In genomic region chr9:134642385-134643181, GRCh38 we compare ENCODE assay signal across 9 cellular contexts. TPM values are rescaled to one million over a fixed set of nuclear protein-coding genes. Genes with fewer than 3 reads are reported as not detected.
DNase-seq lines count a peak whose midpoint lies in the region; ATAC-seq, FAIRE-seq and TF ChIP-seq lines count a peak whose summit lies in the region.
"Had no signal": no experiment of that assay in that cellular context is flagged by ENCODE, and none has a peak within 500 bp of the region (broad histone marks: within the 10 kb centered on the region; RNA-seq: fewer than 3 reads in every experiment).

No MANE protein-coding gene starts in this region.

- H3K4me3 ChIP-seq in GM23338, result peak overlapping the region; percentile 80
- peak overlapping the region; percentile 74 to 75 for H3K4me3 ChIP-seq in ascending aorta
- H3K4me3 ChIP-seq in iPS-18c (ENCODE audit: insufficient read depth, low read depth, low read length), result peak overlapping the region; percentile 65
- H3K4me3 ChIP-seq in small intestine (ENCODE audit: low read depth in 1 of 2, low read length in 2 of 2), result peak overlapping the region; percentile 16 to 24

- H3K4me2 ChIP-seq in GM23338, result peak overlapping the region; percentile 95

- H2AFZ ChIP-seq in GM23338, result no peak overlapping the region

- H3K36me3 ChIP-seq in GM23338 (ENCODE audit: insufficient read depth) (no peaks in the 10 kb centered on the region), ascending aorta (no peaks in the 10 kb centered on the region), small intestine (ENCODE audit: control insufficient read depth in 2 of 2, insufficient read depth in 2 of 2, low read length in 2 of 2) (no peaks in the 10 kb centered on the region)

- WGBS in small intestine, 3 donors, result 7 to 10% (median 8%) methylated on average over 28 to 37 of the region's 37 CpGs

- peaks cover 36% of the 10 kb centered on the region for H3K4me1 Mint-ChIP-seq in GM23338
- H3K4me1 Mint-ChIP-seq: memory B cell had no signal

- H3K79me2 ChIP-seq in GM23338 (replicated peaks; ENCODE audit: insufficient read depth), result no peaks in the 10 kb centered on the region; the same call in 1 of the 2 replicates

- H3K9me2 ChIP-seq in GM23338 (ENCODE audit: insufficient read depth), result no peaks in the 10 kb centered on the region

- no peaks in the 10 kb centered on the region for H3K9me3 Mint-ChIP-seq in GM23338
- H3K9me3 Mint-ChIP-seq: memory B cell had no signal

- H3K27me3 Mint-ChIP-seq in GM23338 (ENCODE audit: insufficient read depth, low read depth, poor library complexity), result peaks cover 23% of the 10 kb centered on the region

- peak overlapping the region; percentile 36; the same call in 1 of the 2 replicates for H3K27ac Mint-ChIP-seq in GM23338
- H3K27ac Mint-ChIP-seq: memory B cell had no signal

- no peaks in the 10 kb centered on the region for H3K36me3 Mint-ChIP-seq in GM23338 (ENCODE audit: low read depth)
- H3K36me3 Mint-ChIP-seq: memory B cell had no signal

- 0 out of 2 replicates have a peak, but pooled peaks cover 9% of the 10 kb centered on the region for H3F3A ChIP-seq in GM23338 (replicated peaks; ENCODE audit: low read depth)

- peaks cover 15% of the 10 kb centered on the region; the same call in 1 of the 2 replicates for H3K4me1 ChIP-seq in GM23338 (ENCODE audit: insufficient read depth)
- H3K4me1 ChIP-seq in ascending aorta, result peaks cover 17 to 30% of the 10 kb centered on the region in 2 donors
- H3K4me1 ChIP-seq in small intestine (ENCODE audit: control insufficient read depth in 2 of 2, insufficient read depth in 1 of 2, low read depth in 1 of 2, low read length in 1 of 2), result no peaks in the 10 kb centered on the region

- H4K20me1 ChIP-seq in GM23338 (replicated peaks; ENCODE audit: insufficient read depth), result no peaks in the 10 kb centered on the region; the same call in 1 of the 2 replicates

- DNase-seq in GM23338 (ENCODE audit: low spot score), result peak; percentile 69
- peak; percentile 36 to 84 for DNase-seq in ascending aorta (ENCODE audit: low spot score in 2 of 2)
- DNase-seq in small intestine, result no peak
- DNase-seq in stimulated activated CD4-positive, alpha-beta T cell treated with anti-CD3 and anti-CD28 coated beads, Interleukin-4, amount 100 ng/mL, for 1 hour, result no peak

- intact Hi-C loops in ascending aorta (cut with DNase I), result loop anchor here (1.0 to 10.0 kb wide), 4 partner anchors 170 to 508 kb away; partner anchors contain the start of genes RXRA and WDR5

- H3K9me3 ChIP-seq in ascending aorta (no peaks in the 10 kb centered on the region), iPS-18c (ENCODE audit: control insufficient read depth, insufficient read depth, low read length) (no peaks in the 10 kb centered on the region), small intestine (ENCODE audit: control insufficient read depth, low read depth) (no peaks in the 10 kb centered on the region)

- TF ChIP-seq CTCF in GM23338 (conservative IDR thresholded peaks at IDR 0.05; ENCODE audit: low read depth in 2 of 2) (peak; percentile 13 to 38; a peak in 2 of 4 replicates), ascending aorta (IDR thresholded peaks at IDR 0.05) (peak in 2 of 3 experiments; percentile 25 to 44)

- H3K27me3 ChIP-seq in GM23338 (ENCODE audit: insufficient read depth) (peaks cover 7% of the 10 kb centered on the region; the same call in 1 of the 2 replicates), ascending aorta (no peaks in the 10 kb centered on the region), small intestine (ENCODE audit: control insufficient read depth in 2 of 2, insufficient read depth in 2 of 2, low read length in 2 of 2) (peaks cover 5 to 7% of the 10 kb centered on the region in 2 donors)

- no peak overlapping the region for H3K27ac ChIP-seq in GM23338 (ENCODE audit: low read depth)
- H3K27ac ChIP-seq in ascending aorta, result peak overlapping the region; percentile 92 to 93
- peak overlapping the region in 1 of 2 donors; percentile 85 for H3K27ac ChIP-seq in small intestine (ENCODE audit: low read depth in 1 of 2, low read length in 1 of 2)

- H3K4me3 Mint-ChIP-seq in GM23338, result peak overlapping the region; percentile 76
- H3K4me3 Mint-ChIP-seq: memory B cell had no signal

- ATAC-seq in GM23338 (peak; percentile 32), GM19328 (IDR thresholded peaks at IDR 0.05; ENCODE audit: unreplicated experiment) (no peak), HG03457 (IDR thresholded peaks at IDR 0.05; ENCODE audit: unreplicated experiment) (no peak), HG02588 (IDR thresholded peaks at IDR 0.05; ENCODE audit: unreplicated experiment) (no peak)

- FAIRE-seq in small intestine (lab: Jason Lieb, UNC), result no peak

TF ChIP-seq in GM23338, 12 proteins besides CTCF, POLR2A, EP300 and RAD21 (continues in another document):
- TF ChIP-seq ZNF462 (CRISPR knock-in tag; IDR thresholded peaks at IDR 0.05), result no peak
- no peak for TF ChIP-seq ETS1 (IDR thresholded peaks at IDR 0.05)
- TF ChIP-seq ZNF114 (CRISPR knock-in tag; IDR thresholded peaks at IDR 0.05), result no peak
- TF ChIP-seq ZNF331 (CRISPR knock-in tag; IDR thresholded peaks at IDR 0.05; ENCODE audit: low read depth), result no peak
- no peak for TF ChIP-seq EZH2 (IDR thresholded peaks at IDR 0.05; ENCODE audit: low read depth, unreplicated experiment)

RNA-seq across cellular contexts. Expression of gene COL5A1, which starts 1.0 kb away (rescaled TPM):
- 12.3 and 13.1 TPM in 2 replicates for total RNA-seq in GM23338 (2014; rRNA removed; shearing (Covaris generic))
- polyA plus RNA-seq in GM23338 (2016; fragmentation: Nextera tagmentation; extraction: Ambion mirVana) (2.5 and 3.3 TPM in 2 replicates), small intestine (1 to 10 TPM in 2 of 3 donors, under 1 TPM in 1; 0.22 to 9.5 (median 1.4) TPM)
- total RNA-seq in ascending aorta, result 99.6 TPM

Comparison
In these comparisons a context has a peak if more than half of its experiments do, and no peak if none do; other contexts are left out.
1. DNase-seq: peak in GM23338 (single experiment) and ascending aorta (2 of 2); none in small intestine (single experiment) and stimulated activated CD4-positive, alpha-beta T cell treated with anti-CD3 and anti-CD28 coated beads, Interleukin-4, amount 100 ng/mL, for 1 hour (single experiment).
2. H3K4me3 ChIP-seq: peak in every context shown above with its lines; median percentile 80 in GM23338; 74 in ascending aorta; 65 in iPS-18c; 20 in small intestine.